In genomic region chr14:55581011-55581806, GRCh38 we compare ENCODE assay signal across 1 cellular context.
TF ChIP-seq lines count a peak whose summit lies in the region.

No MANE protein-coding gene starts in this region.

TF ChIP-seq in HepG2, 621 proteins besides CTCF, POLR2A, EP300 and RAD21 (continued from another document and continues in another):
- TF ChIP-seq ZNF646 (CRISPR knock-in tag; IDR thresholded peaks at IDR 0.05) (peak; percentile 89), NCOA5 (CRISPR knock-in tag; IDR thresholded peaks at IDR 0.05) (no peak), KMT2A (CRISPR knock-in tag; IDR thresholded peaks at IDR 0.05) (peak; percentile 84), SCMH1 (CRISPR knock-in tag; IDR thresholded peaks at IDR 0.05; ENCODE audit: borderline replicate concordance) (no peak), ZBTB10 (CRISPR knock-in tag; IDR thresholded peaks at IDR 0.05; ENCODE audit: borderline replicate concordance) (no peak), ZNF329 (CRISPR knock-in tag; IDR thresholded peaks at IDR 0.05; ENCODE audit: low read depth) (no peak), ZNF558 (CRISPR knock-in tag; IDR thresholded peaks at IDR 0.05; ENCODE audit: borderline replicate concordance) (no peak), ZBTB3 (CRISPR knock-in tag; IDR thresholded peaks at IDR 0.05; ENCODE audit: borderline replicate concordance, low read depth) (no peak), ZNF441 (CRISPR knock-in tag; IDR thresholded peaks at IDR 0.05; ENCODE audit: borderline replicate concordance) (no peak; the same call in 1 of the 2 replicates), THAP11 (CRISPR knock-in tag; IDR thresholded peaks at IDR 0.05) (no peak), RBFOX2 (IDR thresholded peaks at IDR 0.05; ENCODE audit: low read depth, low read length) (no peak), PITX1 (CRISPR knock-in tag; IDR thresholded peaks at IDR 0.05) (0 out of 2 replicates have a peak, but pooled peaks have one; percentile 0), ZNF678 (CRISPR knock-in tag; IDR thresholded peaks at IDR 0.05) (no peak), ZBTB37 (CRISPR knock-in tag; IDR thresholded peaks at IDR 0.05) (no peak), MBNL3 (CRISPR knock-in tag; conservative IDR thresholded peaks at IDR 0.05) (no peak), ZNF746 (CRISPR knock-in tag; IDR thresholded peaks at IDR 0.05) (no peak), MTA3 (CRISPR knock-in tag; IDR thresholded peaks at IDR 0.05) (no peak), FOXA3 (CRISPR knock-in tag; IDR thresholded peaks at IDR 0.05) (no peak), SPEN (CRISPR knock-in tag; IDR thresholded peaks at IDR 0.05; ENCODE audit: low read depth) (peak; percentile 25; the same call in 1 of the 2 replicates), ZFP36L2 (CRISPR knock-in tag; IDR thresholded peaks at IDR 0.05) (no peak), CBX2 (IDR thresholded peaks at IDR 0.05; ENCODE audit: low read depth, low read length) (no peak), CBX2 (CRISPR knock-in tag; IDR thresholded peaks at IDR 0.05; ENCODE audit: low read depth) (no peak), MEIS2 (CRISPR knock-in tag; IDR thresholded peaks at IDR 0.05) (0 out of 2 replicates have a peak, but pooled peaks have one; percentile 7), FOXM1 (CRISPR knock-in tag; IDR thresholded peaks at IDR 0.05) (no peak), MTF1 (CRISPR knock-in tag; IDR thresholded peaks at IDR 0.05) (no peak), ZBTB8A (CRISPR knock-in tag; IDR thresholded peaks at IDR 0.05; ENCODE audit: borderline replicate concordance, low read depth) (no peak), POGZ (CRISPR knock-in tag; IDR thresholded peaks at IDR 0.05) (no peak), RBM39 (IDR thresholded peaks at IDR 0.05; ENCODE audit: low read depth, low read length, poor library complexity, severe bottlenecking) (no peak), ARHGAP35 (CRISPR knock-in tag; IDR thresholded peaks at IDR 0.05; ENCODE audit: borderline replicate concordance) (no peak), IRX3 (CRISPR knock-in tag; IDR thresholded peaks at IDR 0.05; ENCODE audit: borderline replicate concordance, low read depth) (no peak), TBX2 (CRISPR knock-in tag; IDR thresholded peaks at IDR 0.05; ENCODE audit: borderline replicate concordance) (no peak), ZNF878 (CRISPR knock-in tag; IDR thresholded peaks at IDR 0.05) (no peak), ZNF737 (CRISPR knock-in tag; IDR thresholded peaks at IDR 0.05; ENCODE audit: borderline replicate concordance) (no peak), CREM (IDR thresholded peaks at IDR 0.05) (no peak), CREM (CRISPR knock-in tag; IDR thresholded peaks at IDR 0.05) (no peak), ZNF546 (CRISPR knock-in tag; conservative IDR thresholded peaks at IDR 0.05) (no peak), ZNF17 (CRISPR knock-in tag; IDR thresholded peaks at IDR 0.05) (no peak), TOE1 (CRISPR knock-in tag; IDR thresholded peaks at IDR 0.05) (no peak), KLF9 (CRISPR knock-in tag; IDR thresholded peaks at IDR 0.05; ENCODE audit: low read depth) (no peak), GLI4 (CRISPR knock-in tag; IDR thresholded peaks at IDR 0.05; ENCODE audit: borderline replicate concordance) (peak; percentile 62; the same call in 1 of the 2 replicates), ZNF33A (CRISPR knock-in tag; IDR thresholded peaks at IDR 0.05; ENCODE audit: borderline replicate concordance) (no peak)
- TF ChIP-seq, protein P1, sequence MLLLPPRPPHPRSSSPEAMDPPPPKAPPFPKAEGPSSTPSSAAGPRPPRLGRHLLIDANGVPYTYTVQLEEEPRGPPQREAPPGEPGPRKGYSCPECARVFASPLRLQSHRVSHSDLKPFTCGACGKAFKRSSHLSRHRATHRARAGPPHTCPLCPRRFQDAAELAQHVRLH (CRISPR knock-in tag; IDR thresholded peaks at IDR 0.05; ENCODE audit: borderline replicate concordance, low read depth), result no peak
- TF ChIP-seq, protein P2, sequence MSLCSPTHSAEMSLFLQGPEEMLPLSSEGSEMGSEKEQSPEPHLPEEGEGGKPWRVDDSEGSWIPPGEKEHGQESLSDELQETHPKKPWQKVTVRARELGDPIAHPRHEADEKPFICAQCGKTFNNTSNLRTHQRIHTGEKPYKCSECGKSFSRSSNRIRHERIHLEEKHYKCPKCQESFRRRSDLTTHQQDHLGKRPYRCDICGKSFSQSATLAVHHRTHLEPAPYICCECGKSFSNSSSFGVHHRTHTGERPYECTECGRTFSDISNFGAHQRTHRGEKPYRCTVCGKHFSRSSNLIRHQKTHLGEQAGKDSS (CRISPR knock-in tag; IDR thresholded peaks at IDR 0.05; ENCODE audit: borderline replicate concordance, low read depth), result 0 out of 2 replicates have a peak, but pooled peaks have one; percentile 6
- TF ChIP-seq, protein P3, sequence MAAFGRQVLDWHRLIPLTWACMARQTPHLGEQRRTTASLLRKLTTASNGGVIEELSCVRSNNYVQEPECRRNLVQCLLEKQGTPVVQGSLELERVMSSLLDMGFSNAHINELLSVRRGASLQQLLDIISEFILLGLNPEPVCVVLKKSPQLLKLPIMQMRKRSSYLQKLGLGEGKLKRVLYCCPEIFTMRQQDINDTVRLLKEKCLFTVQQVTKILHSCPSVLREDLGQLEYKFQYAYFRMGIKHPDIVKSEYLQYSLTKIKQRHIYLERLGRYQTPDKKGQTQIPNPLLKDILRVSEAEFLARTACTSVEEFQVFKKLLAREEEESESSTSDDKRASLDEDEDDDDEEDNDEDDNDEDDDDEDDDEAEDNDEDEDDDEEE (CRISPR knock-in tag; IDR thresholded peaks at IDR 0.05), result peak; percentile 59; the same call in 1 of the 2 replicates
- TF ChIP-seq, protein P4, sequence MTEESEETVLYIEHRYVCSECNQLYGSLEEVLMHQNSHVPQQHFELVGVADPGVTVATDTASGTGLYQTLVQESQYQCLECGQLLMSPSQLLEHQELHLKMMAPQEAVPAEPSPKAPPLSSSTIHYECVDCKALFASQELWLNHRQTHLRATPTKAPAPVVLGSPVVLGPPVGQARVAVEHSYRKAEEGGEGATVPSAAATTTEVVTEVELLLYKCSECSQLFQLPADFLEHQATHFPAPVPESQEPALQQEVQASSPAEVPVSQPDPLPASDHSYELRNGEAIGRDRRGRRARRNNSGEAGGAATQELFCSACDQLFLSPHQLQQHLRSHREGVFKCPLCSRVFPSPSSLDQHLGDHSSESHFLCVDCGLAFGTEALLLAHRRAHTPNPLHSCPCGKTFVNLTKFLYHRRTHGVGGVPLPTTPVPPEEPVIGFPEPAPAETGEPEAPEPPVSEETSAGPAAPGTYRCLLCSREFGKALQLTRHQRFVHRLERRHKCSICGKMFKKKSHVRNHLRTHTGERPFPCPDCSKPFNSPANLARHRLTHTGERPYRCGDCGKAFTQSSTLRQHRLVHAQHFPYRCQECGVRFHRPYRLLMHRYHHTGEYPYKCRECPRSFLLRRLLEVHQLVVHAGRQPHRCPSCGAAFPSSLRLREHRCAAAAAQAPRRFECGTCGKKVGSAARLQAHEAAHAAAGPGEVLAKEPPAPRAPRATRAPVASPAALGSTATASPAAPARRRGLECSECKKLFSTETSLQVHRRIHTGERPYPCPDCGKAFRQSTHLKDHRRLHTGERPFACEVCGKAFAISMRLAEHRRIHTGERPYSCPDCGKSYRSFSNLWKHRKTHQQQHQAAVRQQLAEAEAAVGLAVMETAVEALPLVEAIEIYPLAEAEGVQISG (CRISPR knock-in tag; IDR thresholded peaks at IDR 0.05), result no peak
- TF ChIP-seq, protein P5, sequence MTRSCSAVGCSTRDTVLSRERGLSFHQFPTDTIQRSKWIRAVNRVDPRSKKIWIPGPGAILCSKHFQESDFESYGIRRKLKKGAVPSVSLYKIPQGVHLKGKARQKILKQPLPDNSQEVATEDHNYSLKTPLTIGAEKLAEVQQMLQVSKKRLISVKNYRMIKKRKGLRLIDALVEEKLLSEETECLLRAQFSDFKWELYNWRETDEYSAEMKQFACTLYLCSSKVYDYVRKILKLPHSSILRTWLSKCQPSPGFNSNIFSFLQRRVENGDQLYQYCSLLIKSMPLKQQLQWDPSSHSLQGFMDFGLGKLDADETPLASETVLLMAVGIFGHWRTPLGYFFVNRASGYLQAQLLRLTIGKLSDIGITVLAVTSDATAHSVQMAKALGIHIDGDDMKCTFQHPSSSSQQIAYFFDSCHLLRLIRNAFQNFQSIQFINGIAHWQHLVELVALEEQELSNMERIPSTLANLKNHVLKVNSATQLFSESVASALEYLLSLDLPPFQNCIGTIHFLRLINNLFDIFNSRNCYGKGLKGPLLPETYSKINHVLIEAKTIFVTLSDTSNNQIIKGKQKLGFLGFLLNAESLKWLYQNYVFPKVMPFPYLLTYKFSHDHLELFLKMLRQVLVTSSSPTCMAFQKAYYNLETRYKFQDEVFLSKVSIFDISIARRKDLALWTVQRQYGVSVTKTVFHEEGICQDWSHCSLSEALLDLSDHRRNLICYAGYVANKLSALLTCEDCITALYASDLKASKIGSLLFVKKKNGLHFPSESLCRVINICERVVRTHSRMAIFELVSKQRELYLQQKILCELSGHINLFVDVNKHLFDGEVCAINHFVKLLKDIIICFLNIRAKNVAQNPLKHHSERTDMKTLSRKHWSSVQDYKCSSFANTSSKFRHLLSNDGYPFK (CRISPR knock-in tag; IDR thresholded peaks at IDR 0.05; ENCODE audit: borderline replicate concordance), result peak; percentile 18; the same call in 1 of the 2 replicates
- TF ChIP-seq, protein P6, sequence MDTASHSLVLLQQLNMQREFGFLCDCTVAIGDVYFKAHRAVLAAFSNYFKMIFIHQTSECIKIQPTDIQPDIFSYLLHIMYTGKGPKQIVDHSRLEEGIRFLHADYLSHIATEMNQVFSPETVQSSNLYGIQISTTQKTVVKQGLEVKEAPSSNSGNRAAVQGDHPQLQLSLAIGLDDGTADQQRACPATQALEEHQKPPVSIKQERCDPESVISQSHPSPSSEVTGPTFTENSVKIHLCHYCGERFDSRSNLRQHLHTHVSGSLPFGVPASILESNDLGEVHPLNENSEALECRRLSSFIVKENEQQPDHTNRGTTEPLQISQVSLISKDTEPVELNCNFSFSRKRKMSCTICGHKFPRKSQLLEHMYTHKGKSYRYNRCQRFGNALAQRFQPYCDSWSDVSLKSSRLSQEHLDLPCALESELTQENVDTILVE (CRISPR knock-in tag; IDR thresholded peaks at IDR 0.05), result no peak
